ENCODE assay signal across 16 cellular contexts in the genomic region with DNA sequence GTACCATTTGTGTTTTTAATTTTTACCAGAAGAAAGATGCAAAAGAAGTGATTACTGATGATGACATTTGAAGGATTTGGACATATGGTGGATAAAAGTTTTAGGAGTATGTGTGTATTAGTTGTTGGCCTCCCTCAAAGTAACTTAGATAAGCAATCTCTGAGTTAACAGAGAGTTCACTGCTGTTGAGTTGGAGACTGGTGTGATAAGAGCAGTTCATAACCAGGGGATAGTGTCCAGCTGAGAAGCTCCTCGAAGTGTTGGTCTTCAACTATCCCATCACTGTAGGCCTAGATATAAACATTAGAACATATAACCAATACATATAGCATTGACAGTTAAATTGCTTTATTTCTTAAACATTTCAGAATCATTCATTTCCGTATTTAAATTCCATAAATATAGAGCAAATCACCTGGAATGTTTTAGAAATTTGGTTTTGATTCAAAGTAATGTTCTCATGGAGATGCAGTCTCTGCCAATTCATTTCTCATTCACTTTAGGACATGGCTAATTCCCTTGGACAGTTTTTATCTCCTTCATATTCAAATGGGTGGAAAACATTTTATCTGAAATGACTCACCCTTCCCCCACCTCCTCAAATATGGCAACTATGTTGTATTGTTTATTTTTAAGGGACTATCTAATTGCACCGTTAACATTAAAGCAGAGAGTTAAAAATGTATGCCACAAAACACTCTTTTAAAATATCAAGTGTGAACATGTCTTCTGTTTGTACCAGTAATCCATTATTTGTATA.
A peak's percentile ranks its signal among the peaks of the same experiment; 100 is the strongest.
DNase-seq lines count a peak whose midpoint lies in the region; ATAC-seq and TF ChIP-seq lines count a peak whose summit lies in the region.
"Had no signal": no experiment of that assay in that cellular context is flagged by ENCODE, and none has a peak within 500 bp of the region (broad histone marks: within the 10 kb centered on the region; RNA-seq: fewer than 3 reads in every experiment).

No MANE protein-coding gene starts in this region.

- TF ChIP-seq CTCF in brain microvascular endothelial cell (IDR thresholded peaks at IDR 0.05; ENCODE audit: low read depth, low read length, missing control alignments) (no peak), mesothelial cell of epicardium (IDR thresholded peaks at IDR 0.05; ENCODE audit: unreplicated experiment) (no peak)

- H3K27ac Mint-ChIP-seq in mesothelial cell of epicardium, result peak overlapping the region; percentile 62
- H3K27ac Mint-ChIP-seq: CD14-positive monocyte; CD8-positive, alpha-beta T cell had no signal

- H3K4me3 ChIP-seq in brain microvascular endothelial cell (ENCODE audit: low read depth, low read length), result no peak overlapping the region

- no peak for ATAC-seq in GM21528 (IDR thresholded peaks at IDR 0.05; ENCODE audit: low FRiP score, unreplicated experiment)
- no peak for ATAC-seq in HG02588 (IDR thresholded peaks at IDR 0.05; ENCODE audit: unreplicated experiment)
- ATAC-seq: CD8-positive, alpha-beta T cell had no signal

- H3K4me1 Mint-ChIP-seq in mesothelial cell of epicardium, result peaks cover 15% of the 10 kb centered on the region
- H3K4me1 Mint-ChIP-seq: CD14-positive monocyte had no signal

- H3K9me3 Mint-ChIP-seq in mesothelial cell of epicardium, result no peaks in the 10 kb centered on the region
- H3K9me3 Mint-ChIP-seq: CD8-positive, alpha-beta T cell; H9 had no signal

- H3K27ac ChIP-seq in brain microvascular endothelial cell, result peak overlapping the region; percentile 39
- H3K27ac ChIP-seq: 22Rv1 had no signal

- no peaks in the 10 kb centered on the region for H3K36me3 ChIP-seq in brain microvascular endothelial cell (replicated peaks)

- no peak overlapping the region for H3K4me3 Mint-ChIP-seq in mesothelial cell of epicardium
- H3K4me3 Mint-ChIP-seq: CD14-positive monocyte; CD8-positive, alpha-beta T cell; H9 had no signal

- no peaks in the 10 kb centered on the region for H3K36me3 Mint-ChIP-seq in mesothelial cell of epicardium
- H3K36me3 Mint-ChIP-seq: CD14-positive monocyte; CD8-positive, alpha-beta T cell had no signal

- in situ Hi-C loops in brain microvascular endothelial cell (cut with HindIII; ENCODE audit: low pct_ligation_motif_present, low sequenced_read_pairs), result no loop called here

- DNase-seq in EH (ENCODE audit: low read depth), result peak; percentile 61
- DNase-seq in NCI-H226, result peak; percentile 40
- DNase-seq in brain microvascular endothelial cell, result no peak
- DNase-seq in mesothelial cell of epicardium (ENCODE audit: low spot score in 2 of 2, unreplicated experiment in 2 of 2), result no peak
- DNase-seq in OCI-M1 (lab: John Stamatoyannopoulos, UW), result no peak
- DNase-seq in stimulated activated CD4-positive, alpha-beta T cell treated with anti-CD3 and anti-CD28 coated beads, Interleukin-15, amount 100 ng/mL, for 24 hours, result no peak
- DNase-seq: CD8-positive, alpha-beta T cell; COR-L47; DND-41; GF-D8; GOT3; H9 had no signal

- no peaks in the 10 kb centered on the region for H3K27me3 ChIP-seq in brain microvascular endothelial cell (replicated peaks)

- no peaks in the 10 kb centered on the region for H3K27me3 Mint-ChIP-seq in mesothelial cell of epicardium (ENCODE audit: low read depth)

Comparison
In these comparisons a context has a peak if more than half of its experiments do, and no peak if none do; other contexts are left out.
1. DNase-seq: peak in EH (single experiment) and NCI-H226 (single experiment); none in brain microvascular endothelial cell (single experiment), mesothelial cell of epicardium (0 of 2), OCI-M1 (single experiment) and stimulated activated CD4-positive, alpha-beta T cell treated with anti-CD3 and anti-CD28 coated beads, Interleukin-15, amount 100 ng/mL, for 24 hours (single experiment).